ENCODE assay signal across 1 cellular context in genomic region chr19:58002384-58003152, GRCh38.
TF ChIP-seq lines count a peak whose summit lies in the region.

TSS of gene ZNF606 (minus strand) at chr19:58002820. CDS start at chr19:58001319, 1,501 bp downstream.

TF ChIP-seq in GM12878, 131 proteins besides CTCF, POLR2A, EP300 and RAD21 (continued from another document and continues in another):
- no peak for TF ChIP-seq ZBTB4 (CRISPR knock-in tag; IDR thresholded peaks at IDR 0.05)
- TF ChIP-seq HDGF (IDR thresholded peaks at IDR 0.05), result no peak
- peak; percentile 81 for TF ChIP-seq ZBTB40 (IDR thresholded peaks at IDR 0.05; ENCODE audit: borderline replicate concordance)
- TF ChIP-seq ATF3 (IDR thresholded peaks at IDR 0.05; ENCODE audit: borderline replicate concordance, extremely low read depth, low read depth, low read length), result no peak
- TF ChIP-seq USF1 (IDR thresholded peaks at IDR 0.05; ENCODE audit: borderline replicate concordance, extremely low read length, insufficient read depth, low read depth, low read length), result no peak
- no peak for TF ChIP-seq MYB (IDR thresholded peaks at IDR 0.05; ENCODE audit: borderline replicate concordance, low read depth, low read length)
- no peak for TF ChIP-seq HDAC2 (IDR thresholded peaks at IDR 0.05)
- no peak for TF ChIP-seq ATF7 (IDR thresholded peaks at IDR 0.05; ENCODE audit: low read depth)
- no peak for TF ChIP-seq ESRRA (IDR thresholded peaks at IDR 0.05; ENCODE audit: low read length)
- TF ChIP-seq CBFB (IDR thresholded peaks at IDR 0.05; ENCODE audit: low read depth), result no peak
- TF ChIP-seq RUNX3 (IDR thresholded peaks at IDR 0.05; ENCODE audit: low read length), result peak; percentile 37
- TF ChIP-seq RAD51 (IDR thresholded peaks at IDR 0.05), result no peak
- TF ChIP-seq NFIC (IDR thresholded peaks at IDR 0.05; ENCODE audit: low read depth, low read length), result no peak
- TF ChIP-seq PAX5 (IDR thresholded peaks at IDR 0.05; ENCODE audit: borderline replicate concordance, low read depth, low read length), result no peak
- TF ChIP-seq CBX3 (IDR thresholded peaks at IDR 0.05; ENCODE audit: borderline replicate concordance, low read depth), result no peak
- peak; percentile 79 for TF ChIP-seq ELK1 (IDR thresholded peaks at IDR 0.05; ENCODE audit: low read depth, low read length)
- TF ChIP-seq KLF5 (IDR thresholded peaks at IDR 0.05; ENCODE audit: partially characterized antibody), result peak; percentile 81
- no peak for TF ChIP-seq RCOR1 (conservative IDR thresholded peaks at IDR 0.05; ENCODE audit: low read depth, low read length)
- TF ChIP-seq BCL3 (IDR thresholded peaks at IDR 0.05; ENCODE audit: borderline replicate concordance, insufficient read depth, low read depth, low read length, poor library complexity, severe bottlenecking), result no peak
- TF ChIP-seq MEF2A (IDR thresholded peaks at IDR 0.05; ENCODE audit: insufficient read depth, low read depth, low read length), result no peak
- TF ChIP-seq BHLHE40 (IDR thresholded peaks at IDR 0.05; ENCODE audit: borderline replicate concordance in 1 of 2, low read depth in 2 of 2, low read length in 1 of 2), result peak in 1 of 2 experiments; percentile 43; a peak in 1 of 4 replicates
- peak; percentile 91 for TF ChIP-seq POLR2AphosphoS5 (IDR thresholded peaks at IDR 0.05; ENCODE audit: low read length)
- TF ChIP-seq ZSCAN29 (IDR thresholded peaks at IDR 0.05), result no peak
- no peak for TF ChIP-seq IRF5 (IDR thresholded peaks at IDR 0.05; ENCODE audit: borderline replicate concordance)
- peak; percentile 39; the same call in 1 of the 2 replicates for TF ChIP-seq ASH2L (IDR thresholded peaks at IDR 0.05; ENCODE audit: borderline replicate concordance, low read depth)
- peak; percentile 80 for TF ChIP-seq NR2F1 (conservative IDR thresholded peaks at IDR 0.05)
- TF ChIP-seq STAT1 (conservative IDR thresholded peaks at IDR 0.05), result no peak; the same call in 1 of the 2 replicates
- TF ChIP-seq HSF1 (IDR thresholded peaks at IDR 0.05; ENCODE audit: low read depth, low read length), result no peak
- TF ChIP-seq REST (IDR thresholded peaks at IDR 0.05; ENCODE audit: low read depth, low read length), result no peak
- no peak for TF ChIP-seq ATF2 (IDR thresholded peaks at IDR 0.05; ENCODE audit: low read length)
- no peak for TF ChIP-seq RBBP5 (conservative IDR thresholded peaks at IDR 0.05)
- TF ChIP-seq PML (IDR thresholded peaks at IDR 0.05; ENCODE audit: low read length), result no peak
- no peak for TF ChIP-seq SUZ12 (IDR thresholded peaks at IDR 0.05; ENCODE audit: unreplicated experiment)
- TF ChIP-seq DPF2 (IDR thresholded peaks at IDR 0.05), result 0 out of 2 replicates have a peak, but pooled peaks have one; percentile 40
- TF ChIP-seq IKZF2 (IDR thresholded peaks at IDR 0.05), result no peak
- no peak for TF ChIP-seq MEF2B (IDR thresholded peaks at IDR 0.05; ENCODE audit: partially characterized antibody, poor library complexity, severe bottlenecking)
- TF ChIP-seq IRF4 (IDR thresholded peaks at IDR 0.05; ENCODE audit: low read depth, low read length), result no peak
- TF ChIP-seq JUNB (IDR thresholded peaks at IDR 0.05), result no peak
- TF ChIP-seq FOXM1 (IDR thresholded peaks at IDR 0.05; ENCODE audit: low read depth, low read length), result no peak
- TF ChIP-seq CBX5 (IDR thresholded peaks at IDR 0.05; ENCODE audit: low read depth), result peak; percentile 30; the same call in 1 of the 2 replicates
- 0 out of 4 replicates have a peak, but pooled peaks of 1 of the 2 experiments have one; percentile 19 for TF ChIP-seq SRF (IDR thresholded peaks at IDR 0.05; ENCODE audit: low read depth in 2 of 2, low read length in 2 of 2)
- no peak for TF ChIP-seq USF2 (IDR thresholded peaks at IDR 0.05; ENCODE audit: borderline replicate concordance, low read depth, low read length)
